ENCODE assay signal across 11 cellular contexts in genomic region chr11:68315581-68315920, GRCh38. TPM values are rescaled to one million over a fixed set of nuclear protein-coding genes. Genes with fewer than 3 reads are reported as not detected.
DNase-seq lines count a peak whose midpoint lies in the region; ATAC-seq, FAIRE-seq and TF ChIP-seq lines count a peak whose summit lies in the region.
"Had no signal": no experiment of that assay in that cellular context is flagged by ENCODE, and none has a peak within 500 bp of the region (broad histone marks: within the 10 kb centered on the region; RNA-seq: fewer than 3 reads in every experiment).

No MANE protein-coding gene starts in this region.

- peaks cover 15 to 46% of the 10 kb centered on the region in 2 donors for H3K4me1 ChIP-seq in duodenal mucosa (ENCODE audit: control insufficient read depth in 1 of 2, insufficient read depth in 2 of 2, low read length in 2 of 2)
- peaks cover 14 to 39% of the 10 kb centered on the region in 2 donors for H3K4me1 ChIP-seq in muscle layer of duodenum (ENCODE audit: control insufficient read depth in 1 of 2, insufficient read depth in 2 of 2, low read length in 2 of 2)
- H3K4me1 ChIP-seq in vagina: peaks cover 41% of the 10 kb centered on the region
- no peaks in the 10 kb centered on the region for H3K4me1 ChIP-seq in OCI-LY7 (ENCODE audit: insufficient read depth, low read length, poor library complexity, severe bottlenecking)

- POLR2A ChIA-PET in OCI-LY7 (lab: Charles Lee): no interaction called here

- peaks cover 45% of the 10 kb centered on the region for H3K27me3 Mint-ChIP-seq in activated CD8-positive, alpha-beta memory T cell treated with anti-CD3 and anti-CD28 coated beads, Interleukin-2, amount 10 ng/mL, durations not matched to agents 7 days and 5 days

- H3K9ac ChIP-seq in duodenal mucosa (ENCODE audit: low read depth in 1 of 2, low read length in 2 of 2): peak overlapping the region; percentile 81 to 84

- no peak for ATAC-seq in Right ventricle myocardium superior (ENCODE audit: poor library complexity)
- ATAC-seq in activated CD8-positive, alpha-beta memory T cell treated with anti-CD3 and anti-CD28 coated beads, Interleukin-2, amount 10 ng/mL, durations not matched to agents 7 days and 5 days: no peak

- BruUV-seq in OCI-LY7 (replicated peaks; lab: Mats Ljungman, UMichigan): no TSS peak

- no peak for TF ChIP-seq POLR2A in vagina (IDR thresholded peaks at IDR 0.05)

- H3K4me3 ChIP-seq in duodenal mucosa (ENCODE audit: low read depth in 1 of 2, low read length in 2 of 2) (peak overlapping the region; percentile 85), muscle layer of duodenum (ENCODE audit: low read depth in 1 of 2, low read length in 2 of 2) (peak overlapping the region; percentile 80 to 81), vagina (no peak overlapping the region), OCI-LY7 (ENCODE audit: low read depth, low read length, poor library complexity, severe bottlenecking) (no peak overlapping the region)

- H3K27ac ChIP-seq in duodenal mucosa (ENCODE audit: low read depth, low read length) (peak overlapping the region; percentile 70), muscle layer of duodenum (ENCODE audit: low read length) (peak overlapping the region; percentile 77), vagina (peak overlapping the region; percentile 63), OCI-LY7 (ENCODE audit: low read depth, low read length, poor library complexity, severe bottlenecking) (no peak overlapping the region)

- intact Hi-C loops in Right ventricle myocardium superior (cut with DNase I): no loop called here
- intact Hi-C loops in cardiac septum (cut with DNase I): no loop called here
- intact Hi-C loops in vagina (cut with DNase I): no loop called here
- intact Hi-C loops in OCI-LY7 (cut with micrococcal nuclease; ENCODE audit: unreplicated experiment): no loop called here

- H3K27ac Mint-ChIP-seq in activated CD8-positive, alpha-beta memory T cell treated with anti-CD3 and anti-CD28 coated beads, Interleukin-2, amount 10 ng/mL, durations not matched to agents 7 days and 5 days: no peak overlapping the region
- H3K27ac Mint-ChIP-seq: activated naive CD8-positive, alpha-beta T cell treated with anti-CD3 and anti-CD28 coated beads, Interleukin-2, amount 10 ng/mL, durations not matched to agents 7 days and 5 days had no signal

- H3K4me2 ChIP-seq in OCI-LY7 (ENCODE audit: low read length): no peak overlapping the region

- CTCF ChIA-PET in activated CD8-positive, alpha-beta memory T cell treated with anti-CD3 and anti-CD28 coated beads, Interleukin-2, amount 10 ng/mL, durations not matched to agents 7 days and 5 days (lab: Charles Lee): no interaction called here
- CTCF ChIA-PET in OCI-LY7 (lab: Charles Lee; ENCODE audit: unreplicated experiment): no interaction called here

- H3K36me3 ChIP-seq in duodenal mucosa (ENCODE audit: control insufficient read depth in 1 of 2, insufficient read depth in 2 of 2, low read length in 2 of 2): no peaks in the 10 kb centered on the region
- no peaks in the 10 kb centered on the region for H3K36me3 ChIP-seq in muscle layer of duodenum (ENCODE audit: control insufficient read depth in 1 of 2, insufficient read depth in 2 of 2, low read length in 2 of 2)
- H3K36me3 ChIP-seq in vagina: no peaks in the 10 kb centered on the region
- no peaks in the 10 kb centered on the region for H3K36me3 ChIP-seq in OCI-LY7 (ENCODE audit: insufficient read depth, low read length)

- TF ChIP-seq CTCF in vagina (IDR thresholded peaks at IDR 0.05) (no peak), OCI-LY7 (conservative IDR thresholded peaks at IDR 0.05; ENCODE audit: low read length) (no peak)

- no peaks in the 10 kb centered on the region for H3K27me3 ChIP-seq in duodenal mucosa (ENCODE audit: control insufficient read depth in 1 of 2, insufficient read depth in 2 of 2, low read length in 2 of 2)
- no peaks in the 10 kb centered on the region for H3K27me3 ChIP-seq in muscle layer of duodenum (ENCODE audit: low read depth, low read length)
- H3K27me3 ChIP-seq in vagina: no peaks in the 10 kb centered on the region

- no peaks in the 10 kb centered on the region for H3K9me3 ChIP-seq in duodenal mucosa (ENCODE audit: control insufficient read depth in 1 of 2, low read length in 2 of 2)
- H3K9me3 ChIP-seq in muscle layer of duodenum (ENCODE audit: control insufficient read depth in 1 of 2, low read length in 2 of 2): no peaks in the 10 kb centered on the region
- H3K9me3 ChIP-seq in vagina: no peaks in the 10 kb centered on the region
- no peaks in the 10 kb centered on the region for H3K9me3 ChIP-seq in OCI-LY7 (ENCODE audit: low read length)

- no peaks in the 10 kb centered on the region for H3K9me2 ChIP-seq in OCI-LY7 (ENCODE audit: insufficient read depth, low read length)

- H3K9me3 Mint-ChIP-seq in activated CD8-positive, alpha-beta memory T cell treated with anti-CD3 and anti-CD28 coated beads, Interleukin-2, amount 10 ng/mL, durations not matched to agents 7 days and 5 days (ENCODE audit: low read depth): no peaks in the 10 kb centered on the region
- H3K9me3 Mint-ChIP-seq: activated naive CD8-positive, alpha-beta T cell treated with anti-CD3 and anti-CD28 coated beads, Interleukin-2, amount 10 ng/mL, durations not matched to agents 7 days and 5 days had no signal

- H3K4me1 Mint-ChIP-seq in activated CD8-positive, alpha-beta memory T cell treated with anti-CD3 and anti-CD28 coated beads, Interleukin-2, amount 10 ng/mL, durations not matched to agents 7 days and 5 days: peaks cover 27% of the 10 kb centered on the region

- H3K79me2 ChIP-seq in OCI-LY7 (ENCODE audit: insufficient read depth, low read depth, low read length): no peaks in the 10 kb centered on the region

- FAIRE-seq in GM19239 (lab: Jason Lieb, UNC): no peak

- no peak overlapping the region for H2AFZ ChIP-seq in OCI-LY7 (ENCODE audit: low read length)

- H3K36me3 Mint-ChIP-seq in activated CD8-positive, alpha-beta memory T cell treated with anti-CD3 and anti-CD28 coated beads, Interleukin-2, amount 10 ng/mL, durations not matched to agents 7 days and 5 days: no peaks in the 10 kb centered on the region

- DNase-seq in Right ventricle myocardium superior (peak; percentile 24), cardiac septum (ENCODE audit: low spot score) (no peak), vagina (ENCODE audit: extremely low spot score in 2 of 2) (no peak), OCI-LY7 (ENCODE audit: low spot score) (no peak), GM19239 (ENCODE audit: insufficient read length, low spot score) (no peak)
- no peak for DNase-seq in activated CD8-positive, alpha-beta memory T cell treated with anti-CD3 and anti-CD28 coated beads, Interleukin-2, amount 10 ng/mL, durations not matched to agents 7 days and 5 days
- DNase-seq: activated naive CD8-positive, alpha-beta T cell treated with anti-CD3 and anti-CD28 coated beads, Interleukin-2, amount 10 ng/mL, durations not matched to agents 7 days and 5 days; NCI-H1436 treated with DMSO at 0.1 percent for 48 hours; OCI-M1 had no signal

- H3K4me3 Mint-ChIP-seq in activated CD8-positive, alpha-beta memory T cell treated with anti-CD3 and anti-CD28 coated beads, Interleukin-2, amount 10 ng/mL, durations not matched to agents 7 days and 5 days: no peak overlapping the region

- no peaks in the 10 kb centered on the region for H4K20me1 ChIP-seq in OCI-LY7 (ENCODE audit: insufficient read depth, low read length)

RNA-seq across cellular contexts. Expression of gene LRP5, which starts 3.2 kb away (rescaled TPM):
- total RNA-seq in Right ventricle myocardium superior (49.8 TPM), cardiac septum (38.6 TPM), vagina (42.5 TPM), OCI-LY7 (2022) (0.26 TPM in 1 of 2 replicates, not detected in the other)
- total RNA-seq in activated CD8-positive, alpha-beta memory T cell treated with anti-CD3 and anti-CD28 coated beads, Interleukin-2, amount 10 ng/mL, durations not matched to agents 7 days and 5 days: 10 to 100 TPM; 15.6 to 16.2 TPM
- total RNA-seq in OCI-LY7 (2014; rRNA removed; shearing (Covaris generic)): 0.59 and 0.60 TPM in 2 replicates

RNA-seq across cellular contexts. Expression of gene C11orf24, which starts 43.8 kb away (rescaled TPM):
- 21.8 TPM for total RNA-seq in Right ventricle myocardium superior
- total RNA-seq in cardiac septum: 45.2 TPM
- 38.1 TPM for total RNA-seq in vagina
- total RNA-seq in activated CD8-positive, alpha-beta memory T cell treated with anti-CD3 and anti-CD28 coated beads, Interleukin-2, amount 10 ng/mL, durations not matched to agents 7 days and 5 days: 10 to 100 TPM; 26.4 to 27.0 TPM
- 53.9 and 81.1 TPM in 2 replicates for total RNA-seq in OCI-LY7 (2014; rRNA removed; shearing (Covaris generic))
- 94.1 and 114 TPM in 2 replicates for total RNA-seq in OCI-LY7 (2022)

Comparison
In these comparisons a context has a peak if more than half of its experiments do, and no peak if none do; other contexts are left out.
1. H3K4me3 ChIP-seq: peak in duodenal mucosa (2 of 2) and muscle layer of duodenum (2 of 2); none in vagina (0 of 2) and OCI-LY7 (single experiment).
2. RNA of gene LRP5, which starts 3.2 kb away (total RNA-seq): 49.8 TPM in Right ventricle myocardium superior (single experiment), 42.5 TPM in vagina (single experiment), 38.6 TPM in cardiac septum (single experiment) and 15.6 to 16.2 TPM in activated CD8-positive, alpha-beta memory T cell treated with anti-CD3 and anti-CD28 coated beads, Interleukin-2, amount 10 ng/mL, durations not matched to agents 7 days and 5 days; 0.26 to 0.60 TPM in OCI-LY7; every median in the first group is over 10 times any median in the second.